In the genomic region with DNA sequence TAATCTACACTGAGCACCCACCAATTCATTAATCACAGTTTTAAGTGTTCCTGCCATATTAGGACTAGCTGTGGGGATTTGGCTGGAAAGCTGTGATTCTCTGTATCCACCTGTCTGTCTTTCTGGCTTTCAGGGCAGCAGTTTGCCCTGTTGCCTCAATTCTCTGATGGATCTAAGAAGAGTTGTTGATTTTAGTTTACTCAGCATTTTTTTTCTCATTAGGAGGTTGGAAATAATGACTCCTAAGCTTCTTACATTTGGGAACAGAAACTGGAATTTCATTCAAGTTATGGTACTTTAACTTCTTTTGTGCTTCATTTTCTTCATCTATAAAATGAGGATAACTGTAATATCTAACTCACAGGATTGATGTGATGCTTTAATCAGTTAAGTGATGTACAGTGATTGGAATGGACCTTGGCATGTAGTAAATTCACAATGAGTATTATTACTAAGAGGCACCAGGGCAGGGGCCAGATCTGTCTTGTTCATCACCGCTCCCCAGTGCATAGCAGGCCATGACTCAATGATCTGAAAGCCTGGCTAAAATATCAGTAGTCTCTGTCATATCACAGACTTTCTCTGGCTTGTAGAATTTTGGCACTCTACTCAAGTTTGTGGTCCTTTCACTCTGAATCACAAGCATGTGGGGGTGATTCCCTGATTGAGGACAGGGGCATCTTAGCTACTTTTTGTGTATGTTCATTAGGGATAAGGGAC, we compare ENCODE assay signal across 1 cellular context.
TF ChIP-seq lines count a peak whose summit lies in the region.

No MANE protein-coding gene starts in this region.

TF ChIP-seq in K562, 482 proteins besides CTCF, POLR2A, EP300 and RAD21 (continued from another document):
- TF ChIP-seq MAFK (IDR thresholded peaks at IDR 0.05; ENCODE audit: low read length) (peak; percentile 72), ETV5 (CRISPR knock-in tag; IDR thresholded peaks at IDR 0.05; ENCODE audit: low read depth) (no peak), TAF7 (tag; IDR thresholded peaks at IDR 0.05) (no peak)
